17 cellular contexts compared by ENCODE assay signal in genomic region chr7:35993663-35994622, GRCh38.
A peak's percentile ranks its signal among the peaks of the same experiment; 100 is the strongest.
DNase-seq lines count a peak whose midpoint lies in the region; ATAC-seq and TF ChIP-seq lines count a peak whose summit lies in the region.
"Had no signal": no experiment of that assay in that cellular context is flagged by ENCODE, and none has a peak within 500 bp of the region (broad histone marks: within the 10 kb centered on the region; RNA-seq: fewer than 3 reads in every experiment).

No MANE protein-coding gene starts in this region.

- H3K4me1 ChIP-seq in left ventricle myocardium inferior (peaks cover 12% of the 10 kb centered on the region), endodermal cell (ENCODE audit: control insufficient read depth, insufficient read depth, low read length) (no peaks in the 10 kb centered on the region), tibial artery (peaks cover 0 to 5% (median 4%) of the 10 kb centered on the region in 4 donors)
- H3K4me1 ChIP-seq: colonic mucosa had no signal

- in situ Hi-C loops in astrocyte of the spinal cord (cut with HindIII; ENCODE audit: low sequenced_read_pairs), result loop anchor here (25.0 kb wide), 1 partner anchor 318 kb away; no protein-coding TSS in a partner anchor

- peak overlapping the region; percentile 16 for H3K27ac ChIP-seq in left ventricle myocardium inferior (replicated peaks)
- H3K27ac ChIP-seq in endodermal cell (ENCODE audit: low read depth, low read length), result no peak overlapping the region
- H3K27ac ChIP-seq in tibial artery, result no peak overlapping the region
- H3K27ac ChIP-seq: colonic mucosa, neutrophil, VCaP had no signal

- no peak for ATAC-seq in Right ventricle myocardium inferior
- ATAC-seq in left lobe of liver, result peak; percentile 85
- no peak for ATAC-seq in GM19467 (IDR thresholded peaks at IDR 0.05; ENCODE audit: unreplicated experiment)

- H3K9me3 Mint-ChIP-seq in endodermal cell, result no peaks in the 10 kb centered on the region
- H3K9me3 Mint-ChIP-seq: type B pancreatic cell had no signal

- TF ChIP-seq CTCF in left ventricle myocardium inferior (IDR thresholded peaks at IDR 0.05; ENCODE audit: borderline replicate concordance) (no peak), astrocyte of the spinal cord (IDR thresholded peaks at IDR 0.05; ENCODE audit: low read depth, low read length) (no peak), endodermal cell (conservative IDR thresholded peaks at IDR 0.05) (no peak), tibial artery (IDR thresholded peaks at IDR 0.05) (no peak)

- H3K36me3 Mint-ChIP-seq in endodermal cell (ENCODE audit: low read depth), result no peaks in the 10 kb centered on the region
- H3K36me3 Mint-ChIP-seq: activated naive CD4-positive, alpha-beta T cell treated with anti-CD3 and anti-CD28 coated beads, Interleukin-2, amount 50 U/mL, for 24 hours; type B pancreatic cell had no signal

- H3K36me3 ChIP-seq in left ventricle myocardium inferior, result no peaks in the 10 kb centered on the region
- no peaks in the 10 kb centered on the region for H3K36me3 ChIP-seq in endodermal cell (ENCODE audit: control insufficient read depth, insufficient read depth, low read length)
- no peaks in the 10 kb centered on the region for H3K36me3 ChIP-seq in tibial artery
- H3K36me3 ChIP-seq: colonic mucosa, neutrophil had no signal

- 92 to 94% methylated on average over 5 to 7 of the region's 8 CpGs for WGBS in endodermal cell (ENCODE audit: insufficient coverage in 1 of 2, insufficient read length in 1 of 2), 2 experiments

- no peaks in the 10 kb centered on the region for H3K4me1 Mint-ChIP-seq in endodermal cell

- no peak overlapping the region for H3K4me3 Mint-ChIP-seq in endodermal cell
- H3K4me3 Mint-ChIP-seq: activated naive CD4-positive, alpha-beta T cell treated with anti-CD3 and anti-CD28 coated beads, Interleukin-2, amount 50 U/mL, for 24 hours; type B pancreatic cell had no signal

- H3K9me3 ChIP-seq in left ventricle myocardium inferior (replicated peaks) (no peaks in the 10 kb centered on the region), endodermal cell (ENCODE audit: control insufficient read depth, low read length) (no peaks in the 10 kb centered on the region), tibial artery (no peaks in the 10 kb centered on the region)
- H3K9me3 ChIP-seq: colonic mucosa, neutrophil had no signal

- no peak overlapping the region for H3K9ac ChIP-seq in endodermal cell (ENCODE audit: extremely low read depth, low read length, poor library complexity, severe bottlenecking)

- intact Hi-C loops in left ventricle myocardium inferior (cut with micrococcal nuclease), result no loop called here
- intact Hi-C loops in Right ventricle myocardium inferior (cut with DNase I), result no loop called here
- intact Hi-C loops in tibial artery (cut with DNase I; ENCODE audit: low total_unique reads), result no loop called here

- no peaks in the 10 kb centered on the region for H3K27me3 Mint-ChIP-seq in endodermal cell (ENCODE audit: insufficient read depth)
- H3K27me3 Mint-ChIP-seq: activated naive CD4-positive, alpha-beta T cell treated with anti-CD3 and anti-CD28 coated beads, Interleukin-2, amount 50 U/mL, for 24 hours; type B pancreatic cell had no signal

- DNase-seq in left ventricle myocardium inferior (no peak), Right ventricle myocardium inferior (ENCODE audit: missing footprints) (no peak), astrocyte of the spinal cord (ENCODE audit: low read depth, low spot score) (peak; percentile 39), left lobe of liver (ENCODE audit: low spot score) (no peak), endodermal cell (no peak), tibial artery (no peak), NCI-H187 treated with DMSO at 0.1 percent for 48 hours (lab: John Stamatoyannopoulos, UW) (no peak)
- DNase-seq: colonic mucosa, DMS 273 treated with DMSO at 0.1 percent for 48 hours, MV-4-11, NCI-H446 treated with DMSO at 0.1 percent for 48 hours, SHP77 had no signal

- no peak overlapping the region for H3K4me3 ChIP-seq in left ventricle myocardium inferior
- H3K4me3 ChIP-seq in astrocyte of the spinal cord (ENCODE audit: low read depth, low read length), result no peak overlapping the region
- H3K4me3 ChIP-seq in endodermal cell (ENCODE audit: low read length), result no peak overlapping the region
- H3K4me3 ChIP-seq in tibial artery, result no peak overlapping the region
- H3K4me3 ChIP-seq: colonic mucosa had no signal

- H3K27me3 ChIP-seq in left ventricle myocardium inferior (ENCODE audit: low read depth) (no peaks in the 10 kb centered on the region), endodermal cell (ENCODE audit: control insufficient read depth, insufficient read depth, low read length, poor library complexity, severe bottlenecking) (no peaks in the 10 kb centered on the region), tibial artery (no peaks in the 10 kb centered on the region)
- H3K27me3 ChIP-seq: colonic mucosa, neutrophil had no signal

- H3K27ac Mint-ChIP-seq in endodermal cell, result no peak overlapping the region
- H3K27ac Mint-ChIP-seq: activated naive CD4-positive, alpha-beta T cell treated with anti-CD3 and anti-CD28 coated beads, Interleukin-2, amount 50 U/mL, for 24 hours; type B pancreatic cell had no signal
